ENCODE assay signal across 22 cellular contexts in genomic region chr14:99263564-99264330, GRCh38. TPM values are rescaled to one million over a fixed set of nuclear protein-coding genes. Genes with fewer than 3 reads are reported as not detected.
DNase-seq lines count a peak whose midpoint lies in the region; ATAC-seq, FAIRE-seq and TF ChIP-seq lines count a peak whose summit lies in the region.
"Had no signal": no experiment of that assay in that cellular context is flagged by ENCODE, and none has a peak within 500 bp of the region (broad histone marks: within the 10 kb centered on the region; RNA-seq: fewer than 3 reads in every experiment).

No MANE protein-coding gene starts in this region.

- H3K27ac Mint-ChIP-seq in CD4-positive, alpha-beta T cell = peak overlapping the region; percentile 99
- H3K27ac Mint-ChIP-seq in brain = peak overlapping the region in 4 of 5 experiments; percentile 32 to 97 (median 72)
- H3K27ac Mint-ChIP-seq in natural killer cell treated with Interleukin-12 subunit alpha and Interleukin-12 subunit beta and Interleukin-15 and Interleukin-18, amount 100 ng/mL, for 72 hours = peak overlapping the region; percentile 94 to 98

- no peak for TF ChIP-seq EP300 in HepG2 (IDR thresholded peaks at IDR 0.05; ENCODE audit: low read depth in 2 of 2, low read length in 2 of 2)
- TF ChIP-seq EP300 in HepG2 (CRISPR knock-in tag; IDR thresholded peaks at IDR 0.05; ENCODE audit: borderline replicate concordance) = no peak

- H3K4me1 ChIP-seq in HepG2 (ENCODE audit: insufficient read depth, low read length) = no peaks in the 10 kb centered on the region
- H3K4me1 ChIP-seq: BE2C, right lobe of liver had no signal

- H3K4me3 Mint-ChIP-seq in CD4-positive, alpha-beta T cell = peak overlapping the region; percentile 100
- H3K4me3 Mint-ChIP-seq in brain = peak overlapping the region; percentile 33 to 87 (median 70)
- peak overlapping the region; percentile 87 for H3K4me3 Mint-ChIP-seq in natural killer cell treated with Interleukin-12 subunit alpha and Interleukin-12 subunit beta and Interleukin-15 and Interleukin-18, amount 100 ng/mL, for 72 hours
- H3K4me3 Mint-ChIP-seq: neural crest cell had no signal

- in situ Hi-C loops in HepG2 (cut with HindIII; ENCODE audit: extremely low pct_ligation_motif_present, low pct_unique_long_range_greater_than_20kb) = loop anchor here (10.0 to 25.0 kb wide), 3 partner anchors 139 to 1276 kb away; no protein-coding TSS in a partner anchor

- no peak overlapping the region for H3K9ac ChIP-seq in HepG2 (ENCODE audit: insufficient read depth, low read depth, low read length)

- POLR2A ChIA-PET in CD4-positive, alpha-beta T cell (lab: Charles Lee) = interaction anchor here (0.9 to 64.5 kb wide), 9 partner anchors 7 to 1286 kb away, joined by 3 to 4389 read pairs (median 40); partner anchors contain the start of gene BCL11B
- POLR2A ChIA-PET in HepG2 (lab: Yijun Ruan, JAX) = no interaction called here

- ATAC-seq in CD4-positive, alpha-beta T cell (ENCODE audit: poor library complexity) = no peak
- ATAC-seq in natural killer cell treated with Interleukin-12 subunit alpha and Interleukin-12 subunit beta and Interleukin-15 and Interleukin-18, amount 100 ng/mL, for 72 hours = no peak
- no peak for ATAC-seq in HepG2

- intact Hi-C loops in CD4-positive, alpha-beta T cell (cut with DNase I, micrococcal nuclease) = loop anchor here (1.0 to 10.0 kb wide), 4 partner anchors 19 to 1661 kb away; partner anchors contain the start of gene EVL (in 1 of the 2)
- intact Hi-C loops in HepG2 (cut with micrococcal nuclease; ENCODE audit: unreplicated experiment) = loop anchor here (10.0 kb wide), 1 partner anchor 1969 kb away; no protein-coding TSS in a partner anchor

- no peaks in the 10 kb centered on the region for H3K9me3 ChIP-seq in CD4-positive, alpha-beta T cell (ENCODE audit: control insufficient read depth, low read length)
- H3K9me3 ChIP-seq in KOPT-K1 (ENCODE audit: insufficient read depth, low read length, poor library complexity, severe bottlenecking) (no peaks in the 10 kb centered on the region), HepG2 (ENCODE audit: low read length) (no peaks in the 10 kb centered on the region)
- H3K9me3 ChIP-seq: BE2C, MG63, right lobe of liver had no signal

- BruUV-seq in HepG2 (replicated peaks; lab: Mats Ljungman, UMichigan) = no TSS peak

- H2AFZ ChIP-seq in HepG2 (ENCODE audit: low read length) = no peak overlapping the region
- H2AFZ ChIP-seq: PC-9 had no signal

- TF ChIP-seq CTCF in CD4-positive, alpha-beta T cell (IDR thresholded peaks at IDR 0.05) = no peak
- TF ChIP-seq CTCF in brain (conservative IDR thresholded peaks at IDR 0.05) = no peak
- no peak for TF ChIP-seq CTCF in HepG2 (CRISPR knock-in tag; IDR thresholded peaks at IDR 0.05)

- H4K20me1 ChIP-seq in HepG2 (ENCODE audit: insufficient read depth, low read length) = no peaks in the 10 kb centered on the region

- H3K4me2 ChIP-seq in HepG2 (ENCODE audit: low read depth, low read length) = no peak overlapping the region
- H3K4me2 ChIP-seq: PC-9 had no signal

- 8% methylated on average over 8 of the region's 8 CpGs for WGBS in HepG2 (ENCODE audit: low lambda C conversion rate)

- CTCF ChIA-PET in CD4-positive, alpha-beta T cell (lab: Charles Lee) = interaction anchor here (1.5 to 11.0 kb wide), 7 partner anchors 11 to 76 kb away, joined by 5 to 179 read pairs (median 27); no protein-coding TSS in a partner anchor
- CTCF ChIA-PET in HepG2 (lab: Yijun Ruan, JAX; ENCODE audit: low intra/inter-chr PET ratio, low total read pairs) = no interaction called here

- no peaks in the 10 kb centered on the region for H3K27me3 ChIP-seq in CD4-positive, alpha-beta T cell (ENCODE audit: control insufficient read depth, insufficient read depth, low read length)
- peaks cover 9 to 84% of the 10 kb centered on the region in 2 experiments for H3K27me3 ChIP-seq in HepG2 (ENCODE audit: control insufficient read depth in 1 of 2, insufficient read depth in 2 of 2, low read length in 2 of 2)

- H3K27me3 Mint-ChIP-seq in CD4-positive, alpha-beta T cell = no peaks in the 10 kb centered on the region
- peaks cover 32% of the 10 kb centered on the region for H3K27me3 Mint-ChIP-seq in brain
- no peaks in the 10 kb centered on the region for H3K27me3 Mint-ChIP-seq in natural killer cell treated with Interleukin-12 subunit alpha and Interleukin-12 subunit beta and Interleukin-15 and Interleukin-18, amount 100 ng/mL, for 72 hours

- peaks cover 97% of the 10 kb centered on the region for H3K36me3 Mint-ChIP-seq in CD4-positive, alpha-beta T cell (ENCODE audit: low read depth)
- H3K36me3 Mint-ChIP-seq in brain = no peaks in the 10 kb centered on the region
- no peaks in the 10 kb centered on the region for H3K36me3 Mint-ChIP-seq in natural killer cell treated with Interleukin-12 subunit alpha and Interleukin-12 subunit beta and Interleukin-15 and Interleukin-18, amount 100 ng/mL, for 72 hours

- no peak for FAIRE-seq in HepG2 (lab: Jason Lieb, UNC)

- TF ChIP-seq RAD21 in HepG2 (CRISPR knock-in tag; IDR thresholded peaks at IDR 0.05) = no peak

- H3K4me1 Mint-ChIP-seq in CD4-positive, alpha-beta T cell (ENCODE audit: low read depth) = peaks cover 90% of the 10 kb centered on the region
- H3K4me1 Mint-ChIP-seq in brain = peaks cover 100% of the 10 kb centered on the region
- peaks cover 82 to 97% of the 10 kb centered on the region in 2 donors for H3K4me1 Mint-ChIP-seq in natural killer cell treated with Interleukin-12 subunit alpha and Interleukin-12 subunit beta and Interleukin-15 and Interleukin-18, amount 100 ng/mL, for 72 hours (ENCODE audit: low read depth in 2 of 2)

- TF ChIP-seq POLR2A in HepG2 (IDR thresholded peaks at IDR 0.05; ENCODE audit: insufficient read depth in 1 of 2, low read depth in 2 of 2, low read length in 2 of 2) = no peak

- no peak overlapping the region for H3K4me3 ChIP-seq in HepG2 (replicated peaks in 1 of 3; ENCODE audit: insufficient read depth in 1 of 3, low read depth in 2 of 3, low read length in 3 of 3)
- H3K4me3 ChIP-seq: cardiac muscle cell, MG63, PC-9, right lobe of liver had no signal

- H3K27ac ChIP-seq in CD4-positive, alpha-beta T cell (ENCODE audit: low read depth, low read length) = peak overlapping the region; percentile 97
- H3K27ac ChIP-seq in KOPT-K1 (ENCODE audit: low read depth, low read length, poor library complexity, severe bottlenecking) (peak overlapping the region; percentile 94), HepG2 (ENCODE audit: extremely low read length, insufficient read depth, low read length) (no peak overlapping the region)
- H3K27ac ChIP-seq: cardiac muscle cell, PC-9, right lobe of liver had no signal

- no peak for DNase-seq in CD4-positive, alpha-beta T cell
- DNase-seq in natural killer cell treated with Interleukin-12 subunit alpha and Interleukin-12 subunit beta and Interleukin-15 and Interleukin-18, amount 100 ng/mL, for 72 hours (ENCODE audit: low spot score) = no peak
- DNase-seq in stimulated activated CD4-positive, alpha-beta T cell treated with anti-CD3 and anti-CD28 coated beads, Interleukin-4, amount 100 ng/mL, for 4 hours = no peak
- DNase-seq in retina = no peak
- no peak for DNase-seq in NCI-H2227 treated with DMSO at 0.1 percent for 48 hours (lab: John Stamatoyannopoulos, UW)
- DNase-seq in HepG2 (ENCODE audit: low spot score) = no peak
- DNase-seq: activated CD4-positive, CD25-positive, alpha-beta regulatory T cell; activated gamma-delta T cell treated with Interleukin-2 at 50 U/mL for 16 hours; BE2C; DMS79 treated with DMSO at 0.1 percent for 48 hours; GOT3; MG63; NCI-H2029; NCI-H69; PC-9; right lobe of liver; stimulated activated CD4-positive, alpha-beta T cell treated with anti-CD3 and anti-CD28 coated beads, Interleukin-2, amount 100 ng/mL, for 48 hours had no signal

- H3K36me3 ChIP-seq in KOPT-K1 (ENCODE audit: insufficient read depth, low read length) = peaks cover 85% of the 10 kb centered on the region
- H3K36me3 ChIP-seq in HepG2 (replicated peaks in 1 of 2; ENCODE audit: control insufficient read depth in 1 of 2, insufficient read depth in 2 of 2, low read length in 2 of 2) = no peaks in the 10 kb centered on the region
- H3K36me3 ChIP-seq: BE2C, cardiac muscle cell, MG63, right lobe of liver had no signal

- H3K79me2 ChIP-seq in HepG2 (ENCODE audit: insufficient read depth, low read length) = no peaks in the 10 kb centered on the region

- no peaks in the 10 kb centered on the region for H3K9me3 Mint-ChIP-seq in CD4-positive, alpha-beta T cell
- no peaks in the 10 kb centered on the region for H3K9me3 Mint-ChIP-seq in brain
- H3K9me3 Mint-ChIP-seq in natural killer cell treated with Interleukin-12 subunit alpha and Interleukin-12 subunit beta and Interleukin-15 and Interleukin-18, amount 100 ng/mL, for 72 hours = no peaks in the 10 kb centered on the region
- H3K9me3 Mint-ChIP-seq: neural crest cell had no signal

TF ChIP-seq in HepG2, 621 proteins besides CTCF, POLR2A, EP300 and RAD21 (continues in another document):
- TF ChIP-seq ZNF530 (CRISPR knock-in tag; IDR thresholded peaks at IDR 0.05; ENCODE audit: low read depth) = no peak

RNA-seq across cellular contexts. Expression of gene BCL11B, which starts 8.2 kb away (rescaled TPM):
- total RNA-seq in CD4-positive, alpha-beta T cell = 100 to 1,000 TPM; 244 to 254 TPM
- polyA plus RNA-seq in brain (ENCODE audit: insufficient read depth, low read depth, low replicate concordance) (1.6 TPM), HepG2 (2011; rRNA removed) (not detected in 2 replicates)
- total RNA-seq in natural killer cell treated with Interleukin-12 subunit alpha and Interleukin-12 subunit beta and Interleukin-15 and Interleukin-18, amount 100 ng/mL, for 72 hours = 10 to 100 TPM; 12.9 to 27.6 TPM
- total RNA-seq in HepG2 (2016; rRNA removed; fragmentation: Illumina TruSeq; extraction: Trizol) = not detected in 2 replicates
- not detected in 2 replicates for total RNA-seq in HepG2 (2016; cell fraction: cytosol; rRNA removed; fragmentation: Illumina TruSeq; extraction: Trizol; ENCODE audit: low read depth)
- not detected in 2 replicates for total RNA-seq in HepG2 (2016; cell fraction: insoluble cytoplasmic fraction; rRNA removed; fragmentation: Illumina TruSeq; extraction: Trizol)
- not detected in 2 replicates for total RNA-seq in HepG2 (2016; cell fraction: membrane; rRNA removed; fragmentation: Illumina TruSeq; extraction: Trizol)
- total RNA-seq in HepG2 (2016; cell fraction: nucleus; rRNA removed; fragmentation: Illumina TruSeq; extraction: Trizol) = not detected in 2 replicates
- polyA plus RNA-seq in HepG2 (2011; cell fraction: cytosol; rRNA removed) = not detected in 2 replicates
- 0.02 and 0.03 TPM in 2 replicates for polyA plus RNA-seq in HepG2 (2011; cell fraction: nucleus; rRNA removed)
- not detected in 2 replicates for polyA plus RNA-seq in HepG2 (2012)
- not detected in 2 replicates for polyA plus RNA-seq in HepG2 (2016; cell fraction: cytosol; fragmentation: Illumina TruSeq; extraction: Trizol; ENCODE audit: low read depth)
- polyA plus RNA-seq in HepG2 (2016; cell fraction: insoluble cytoplasmic fraction; fragmentation: Illumina TruSeq; extraction: Trizol; ENCODE audit: low read depth) = not detected in 2 replicates
- not detected in 2 replicates for polyA plus RNA-seq in HepG2 (2016; cell fraction: membrane; fragmentation: Illumina TruSeq; extraction: Trizol; ENCODE audit: low read depth)
- polyA plus RNA-seq in HepG2 (2016; cell fraction: nucleus; fragmentation: Illumina TruSeq; extraction: Trizol; ENCODE audit: insufficient read depth, low read depth) = not detected in 2 replicates
- not detected in 2 replicates for polyA minus RNA-seq in HepG2 (2011; rRNA and poly(A)+ RNA removed; ENCODE audit: low replicate concordance)
- not detected in 2 replicates for polyA minus RNA-seq in HepG2 (2011; cell fraction: cytosol; rRNA and poly(A)+ RNA removed)
- under 0.01 TPM in 1 of 2 replicates, not detected in the other for polyA minus RNA-seq in HepG2 (2011; cell fraction: nucleus; rRNA and poly(A)+ RNA removed)
- total RNA-seq: fibroblast of villous mesenchyme, PC-9 had no signal

Comparison
In these comparisons a context has a peak if more than half of its experiments do, and no peak if none do; other contexts are left out.
1. RNA of gene BCL11B, which starts 8.2 kb away (total RNA-seq): 244 to 254 TPM in CD4-positive, alpha-beta T cell and 12.9 to 27.6 TPM in natural killer cell treated with Interleukin-12 subunit alpha and Interleukin-12 subunit beta and Interleukin-15 and Interleukin-18, amount 100 ng/mL, for 72 hours; not detected in HepG2; every median in the first group is over 10 times any median in the second.
2. Peak in every context shown above with its lines, with median percentiles within 50 percentile points of each other: H3K27ac Mint-ChIP-seq and H3K4me3 Mint-ChIP-seq.